10 cellular contexts compared by ENCODE assay signal in genomic region chr19:21256722-21257121, GRCh38.
DNase-seq lines count a peak whose midpoint lies in the region; TF ChIP-seq lines count a peak whose summit lies in the region.
"Had no signal": no experiment of that assay in that cellular context is flagged by ENCODE, and none has a peak within 500 bp of the region (broad histone marks: within the 10 kb centered on the region; RNA-seq: fewer than 3 reads in every experiment).

No MANE protein-coding gene starts in this region.

- 30 to 76% (median 37%) methylated on average over 1 of the region's 1 CpG for WGBS in stomach, 5 donors

- no peak for TF ChIP-seq EP300 in stomach (IDR thresholded peaks at IDR 0.05)

- H3K36me3 ChIP-seq in stomach = no peaks in the 10 kb centered on the region

- intact Hi-C loops in stomach (cut with DNase I; ENCODE audit: low total_unique reads) = no loop called here

- H3K27ac Mint-ChIP-seq in HFFc6 = no peak overlapping the region
- H3K27ac Mint-ChIP-seq: activated naive CD8-positive, alpha-beta T cell had no signal

- no peaks in the 10 kb centered on the region for H3K4me1 Mint-ChIP-seq in HFFc6 (ENCODE audit: low read depth)

- peak; percentile 12 for DNase-seq in Ammon's horn (ENCODE audit: low spot score)
- peak; percentile 26 for DNase-seq in HFFc6
- DNase-seq in SW480 (ENCODE audit: low spot score) = peak; percentile 4
- peak; percentile 38 for DNase-seq in iPS-NIHi7 (ENCODE audit: extremely low spot score)
- DNase-seq in NCI-H2196 (lab: John Stamatoyannopoulos, UW; ENCODE audit: unreplicated experiment) = no peak
- DNase-seq in activated CD4-positive, alpha-beta T cell treated with anti-CD3 and anti-CD28 coated beads for 1 hour = no peak
- no peak for DNase-seq in activated effector memory CD4-positive, alpha-beta T cell treated with anti-CD3 and anti-CD28 coated beads, Interleukin-2, amount 50 U/mL, for 16 hours
- DNase-seq in stomach = no peak
- DNase-seq: NCI-H1092 had no signal

- H3K9me3 Mint-ChIP-seq in HFFc6 = peaks cover 40% of the 10 kb centered on the region

- no peaks in the 10 kb centered on the region for H3K27me3 ChIP-seq in stomach

- TF ChIP-seq POLR2A in stomach (IDR thresholded peaks at IDR 0.05) = no peak

- peaks cover 5 to 37% (median 24%) of the 10 kb centered on the region in 4 donors for H3K9me3 ChIP-seq in stomach

- no peak overlapping the region for H3K4me3 ChIP-seq in stomach

- H3K4me1 ChIP-seq in stomach = no peaks in the 10 kb centered on the region

- no peak overlapping the region for H3K27ac ChIP-seq in stomach

- peak; percentile 63 for TF ChIP-seq CTCF in HFFc6 (IDR thresholded peaks at IDR 0.05)
- peak in 3 of 7 experiments; percentile 21 to 66 (median 34) for TF ChIP-seq CTCF in stomach (IDR thresholded peaks at IDR 0.05)

- no peak overlapping the region for H3K4me3 Mint-ChIP-seq in HFFc6
- H3K4me3 Mint-ChIP-seq: activated naive CD8-positive, alpha-beta T cell had no signal

- peaks cover 4% of the 10 kb centered on the region; the same call in 1 of the 2 replicates for H3K27me3 Mint-ChIP-seq in HFFc6 (ENCODE audit: insufficient read depth)
- H3K27me3 Mint-ChIP-seq: activated naive CD8-positive, alpha-beta T cell had no signal

- no peaks in the 10 kb centered on the region for H3K36me3 Mint-ChIP-seq in HFFc6 (ENCODE audit: low read depth)
- H3K36me3 Mint-ChIP-seq: activated naive CD8-positive, alpha-beta T cell had no signal

Comparison
In these comparisons a context has a peak if more than half of its experiments do, and no peak if none do; other contexts are left out.
1. DNase-seq: peak in Ammon's horn (single experiment), HFFc6 (single experiment), SW480 (single experiment) and iPS-NIHi7 (single experiment); none in NCI-H2196 (single experiment), activated CD4-positive, alpha-beta T cell treated with anti-CD3 and anti-CD28 coated beads for 1 hour (single experiment), activated effector memory CD4-positive, alpha-beta T cell treated with anti-CD3 and anti-CD28 coated beads, Interleukin-2, amount 50 U/mL, for 16 hours (single experiment) and stomach (single experiment).